Comparison of ENCODE assay signal across 8 cellular contexts in the genomic region with DNA sequence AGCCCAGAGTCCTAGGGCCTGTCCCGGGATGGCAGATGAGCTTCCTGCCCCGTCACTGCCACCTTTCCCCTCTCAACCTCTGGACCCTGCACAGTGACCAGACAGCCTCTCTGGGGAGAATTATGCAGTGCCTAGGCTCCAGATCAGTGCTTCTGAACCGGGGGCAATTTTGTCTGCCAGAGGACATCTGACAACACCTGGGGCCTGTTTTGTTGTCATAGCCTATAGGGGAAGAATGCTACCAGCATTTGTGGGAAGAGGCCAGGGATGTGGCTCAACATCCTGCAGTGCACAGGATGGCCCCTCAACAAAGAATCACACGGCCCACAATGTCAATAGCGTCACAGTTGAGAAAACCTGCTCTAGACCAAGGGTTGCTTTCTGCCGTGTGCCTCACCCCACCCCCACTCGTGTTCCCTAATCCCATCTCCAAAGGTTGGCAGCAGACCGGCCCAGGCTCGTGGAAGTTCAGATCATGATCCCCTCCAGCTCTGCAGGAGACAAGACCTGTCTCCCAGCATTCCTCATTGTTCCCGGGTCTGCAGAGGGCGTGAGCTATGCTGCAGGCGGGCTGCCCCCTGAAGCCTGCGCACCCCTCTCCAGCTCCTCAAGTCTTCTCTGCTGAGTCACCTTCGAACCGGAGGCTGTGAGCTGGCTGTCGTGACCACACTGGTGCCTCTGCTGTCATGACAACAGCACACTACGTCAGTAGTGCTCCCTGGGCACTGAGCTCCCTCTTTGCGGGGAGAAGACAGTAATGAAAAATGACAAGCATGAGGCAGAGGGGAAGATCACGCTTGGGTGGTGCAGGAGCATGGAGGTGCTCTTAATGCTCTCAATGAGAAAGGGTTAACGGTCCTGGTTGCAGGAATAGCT. TPM values are rescaled to one million over a fixed set of nuclear protein-coding genes. Genes with fewer than 3 reads are reported as not detected.
A peak's percentile ranks its signal among the peaks of the same experiment; 100 is the strongest.
DNase-seq lines count a peak whose midpoint lies in the region; ATAC-seq and TF ChIP-seq lines count a peak whose summit lies in the region.

No MANE protein-coding gene starts in this region.

- no peaks in the 10 kb centered on the region for H3K27me3 ChIP-seq in BJ (ENCODE audit: control insufficient read depth, insufficient read depth, low read length)

- TF ChIP-seq CTCF in BJ (IDR thresholded peaks at IDR 0.05; ENCODE audit: insufficient read depth, low read depth, low read length): no peak

- CTCF ChIA-PET in BJ (lab: Yijun Ruan, JAX): interaction anchor here (0.6 to 1.0 kb wide), 8 partner anchors 8 to 379 kb away, joined by 3 to 4 read pairs (median 3); no protein-coding TSS in a partner anchor
- CTCF ChIA-PET in activated CD4-positive, alpha-beta memory T cell treated with anti-CD3 and anti-CD28 coated beads, Interleukin-2, amount 10 ng/mL, durations not matched to agents 7 days and 5 days (lab: Charles Lee): interaction anchor here (0.9 to 2.7 kb wide), 14 partner anchors 18 to 195 kb away, joined by 3 to 8 read pairs (median 4); partner anchors contain the start of genes MRPL51 and VAMP1

- H3K36me3 Mint-ChIP-seq in activated CD4-positive, alpha-beta memory T cell treated with anti-CD3 and anti-CD28 coated beads, Interleukin-2, amount 10 ng/mL, durations not matched to agents 7 days and 5 days (ENCODE audit: low read depth): peaks cover 90% of the 10 kb centered on the region

- no peak for ATAC-seq in GM19463 (IDR thresholded peaks at IDR 0.05; ENCODE audit: unreplicated experiment)

- H3K27me3 Mint-ChIP-seq in activated CD4-positive, alpha-beta memory T cell treated with anti-CD3 and anti-CD28 coated beads, Interleukin-2, amount 10 ng/mL, durations not matched to agents 7 days and 5 days: no peaks in the 10 kb centered on the region

- peak overlapping the region; percentile 97 for H3K27ac Mint-ChIP-seq in activated CD4-positive, alpha-beta memory T cell treated with anti-CD3 and anti-CD28 coated beads, Interleukin-2, amount 10 ng/mL, durations not matched to agents 7 days and 5 days

- peaks cover 43% of the 10 kb centered on the region for H3K36me3 ChIP-seq in BJ (ENCODE audit: control insufficient read depth, insufficient read depth, low read length)

- POLR2A ChIA-PET in BJ (lab: Charles Lee): interaction anchor here (0.5 to 2.0 kb wide), 5 partner anchors 17 to 191 kb away, joined by 3 to 12 read pairs (median 6); partner anchors contain the start of genes TNFRSF1A and ZNF384
- POLR2A ChIA-PET in activated CD4-positive, alpha-beta memory T cell treated with anti-CD3 and anti-CD28 coated beads, Interleukin-2, amount 10 ng/mL, durations not matched to agents 7 days and 5 days (lab: Charles Lee): interaction anchor here (0.5 to 2.2 kb wide), 33 partner anchors 9 to 412 kb away, joined by 3 to 32 read pairs (median 5); partner anchors contain the start of genes C12orf57, CDCA3, MRPL51 and NOP2

- DNase-seq in BJ (ENCODE audit: low read depth): peak; percentile 92
- DNase-seq in GOT3 (lab: John Stamatoyannopoulos, UW): peak; percentile 80
- peak; percentile 42 for DNase-seq in NCI-H69 (lab: John Stamatoyannopoulos, UW)
- peak; percentile 91 for DNase-seq in activated CD4-positive, alpha-beta memory T cell treated with anti-CD3 and anti-CD28 coated beads, Interleukin-2, amount 10 ng/mL, durations not matched to agents 7 days and 5 days
- peak; percentile 78 for DNase-seq in ecto neural progenitor cell (ENCODE audit: low spot score)
- DNase-seq in lung microvascular endothelial cell (ENCODE audit: low read depth in 2 of 2): peak; percentile 62 to 99
- peak; percentile 73 to 85 (median 77) for DNase-seq in stimulated activated CD4-positive, alpha-beta T cell treated with anti-CD3 and anti-CD28 coated beads, TNF-alpha, amount 100 ng/mL, for 24 hours (ENCODE audit: low read depth in 3 of 3)

- H3K9me3 Mint-ChIP-seq in activated CD4-positive, alpha-beta memory T cell treated with anti-CD3 and anti-CD28 coated beads, Interleukin-2, amount 10 ng/mL, durations not matched to agents 7 days and 5 days: no peaks in the 10 kb centered on the region

- H3K4me3 ChIP-seq in BJ (ENCODE audit: low read depth, low read length): peak overlapping the region; percentile 88

- peak overlapping the region; percentile 96 for H3K4me3 Mint-ChIP-seq in activated CD4-positive, alpha-beta memory T cell treated with anti-CD3 and anti-CD28 coated beads, Interleukin-2, amount 10 ng/mL, durations not matched to agents 7 days and 5 days

- H3K4me1 Mint-ChIP-seq in activated CD4-positive, alpha-beta memory T cell treated with anti-CD3 and anti-CD28 coated beads, Interleukin-2, amount 10 ng/mL, durations not matched to agents 7 days and 5 days: peaks cover 35% of the 10 kb centered on the region

RNA-seq across cellular contexts. Expression of gene GAPDH, which starts 2.0 kb away (rescaled TPM):
- 12,114 and 18,709 TPM in 2 replicates for polyA plus RNA-seq in BJ (2011; rRNA removed)
- polyA minus RNA-seq in BJ (2011; rRNA and poly(A)+ RNA removed): 11,136 and 21,615 TPM in 2 replicates
- total RNA-seq in activated CD4-positive, alpha-beta memory T cell treated with anti-CD3 and anti-CD28 coated beads, Interleukin-2, amount 10 ng/mL, durations not matched to agents 7 days and 5 days: 1,000 to 10,000 TPM; 5,691 to 5,753 TPM
- 3,072 and 3,739 TPM in 2 replicates for total RNA-seq in lung microvascular endothelial cell

RNA-seq across cellular contexts. Expression of gene IFFO1, which starts 23.6 kb away (rescaled TPM):
- 19.6 and 31.9 TPM in 2 replicates for polyA plus RNA-seq in BJ (2011; rRNA removed)
- polyA minus RNA-seq in BJ (2011; rRNA and poly(A)+ RNA removed): 9.4 and 12.9 TPM in 2 replicates
- total RNA-seq in activated CD4-positive, alpha-beta memory T cell treated with anti-CD3 and anti-CD28 coated beads, Interleukin-2, amount 10 ng/mL, durations not matched to agents 7 days and 5 days: 10 to 100 TPM; 23.1 to 23.6 TPM
- total RNA-seq in lung microvascular endothelial cell: 6.3 and 8.5 TPM in 2 replicates

RNA-seq across cellular contexts. Expression of gene NOP2, which starts 35.8 kb away (rescaled TPM):
- polyA plus RNA-seq in BJ (2011; rRNA removed): 28.4 and 32.6 TPM in 2 replicates
- polyA minus RNA-seq in BJ (2011; rRNA and poly(A)+ RNA removed): 18.1 and 37.2 TPM in 2 replicates
- total RNA-seq in activated CD4-positive, alpha-beta memory T cell treated with anti-CD3 and anti-CD28 coated beads, Interleukin-2, amount 10 ng/mL, durations not matched to agents 7 days and 5 days: 10 to 100 TPM; 46.5 to 50.9 TPM
- total RNA-seq in lung microvascular endothelial cell: 7.4 and 11.7 TPM in 2 replicates

RNA-seq across cellular contexts. Expression of gene NCAPD2, which starts 38.4 kb away (rescaled TPM):
- polyA plus RNA-seq in BJ (2011; rRNA removed): 55.8 and 65.6 TPM in 2 replicates
- polyA minus RNA-seq in BJ (2011; rRNA and poly(A)+ RNA removed): 42.8 and 48.1 TPM in 2 replicates
- total RNA-seq in activated CD4-positive, alpha-beta memory T cell treated with anti-CD3 and anti-CD28 coated beads, Interleukin-2, amount 10 ng/mL, durations not matched to agents 7 days and 5 days: 100 to 1,000 TPM; 153 to 156 TPM
- 15.3 and 32.9 TPM in 2 replicates for total RNA-seq in lung microvascular endothelial cell

RNA-seq across cellular contexts. Expression of gene MRPL51, which starts 39.2 kb away (rescaled TPM):
- polyA plus RNA-seq in BJ (2011; rRNA removed): 53.4 and 117 TPM in 2 replicates
- polyA minus RNA-seq in BJ (2011; rRNA and poly(A)+ RNA removed): 13.1 and 21.4 TPM in 2 replicates
- total RNA-seq in activated CD4-positive, alpha-beta memory T cell treated with anti-CD3 and anti-CD28 coated beads, Interleukin-2, amount 10 ng/mL, durations not matched to agents 7 days and 5 days: 100 to 1,000 TPM; 204 to 208 TPM
- 121 and 130 TPM in 2 replicates for total RNA-seq in lung microvascular endothelial cell

Comparison
In these comparisons a context has a peak if more than half of its experiments do, and no peak if none do; other contexts are left out.
1. DNase-seq: peak in every context shown above with its lines; median percentile 92 in BJ; 91 in activated CD4-positive, alpha-beta memory T cell treated with anti-CD3 and anti-CD28 coated beads, Interleukin-2, amount 10 ng/mL, durations not matched to agents 7 days and 5 days; 80 in lung microvascular endothelial cell; 80 in GOT3; 78 in ecto neural progenitor cell; 77 in stimulated activated CD4-positive, alpha-beta T cell treated with anti-CD3 and anti-CD28 coated beads, TNF-alpha, amount 100 ng/mL, for 24 hours; 42 in NCI-H69.